In the genomic region with DNA sequence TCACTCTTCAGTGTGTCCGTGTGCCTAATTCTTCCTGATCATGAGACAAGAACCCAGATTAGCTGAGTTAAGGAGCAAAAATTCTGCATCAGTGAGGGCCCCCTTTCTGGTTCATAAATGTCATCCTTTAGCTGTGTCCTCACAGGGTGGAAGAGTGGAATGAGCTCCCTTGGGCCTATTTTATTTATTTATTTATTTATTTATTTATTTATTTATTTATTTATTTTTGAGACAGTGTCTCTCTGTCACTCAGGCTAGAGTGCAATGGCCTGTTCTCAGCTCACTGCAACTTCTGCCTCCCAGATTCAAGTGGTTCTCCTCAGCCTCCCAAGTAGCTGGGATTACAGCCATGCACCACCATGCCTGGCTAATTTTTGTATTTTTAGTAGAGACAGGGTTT, we compare ENCODE assay signal across 28 cellular contexts.
"Had no signal": no experiment of that assay in that cellular context is flagged by ENCODE, and none has a peak within 500 bp of the region (broad histone marks: within the 10 kb centered on the region; RNA-seq: fewer than 3 reads in every experiment).

No MANE protein-coding gene starts in this region.

- DNase-seq: activated CD4-positive, alpha-beta memory T cell treated with anti-CD3 and anti-CD28 coated beads, Interleukin-2, amount 10 ng/mL, durations not matched to agents 7 days and 5 days; activated CD4-positive, alpha-beta T cell treated with anti-CD3 and anti-CD28 coated beads for 36 hours; activated CD4-positive, alpha-beta T cell treated with anti-CD3 and anti-CD28 coated beads, Interleukin-2, amount 10 ng/mL, durations not matched to agents 24 days and 14 days; activated CD4-positive, CD25-positive, alpha-beta regulatory T cell; activated CD4-positive, CD25-positive, alpha-beta regulatory T cell treated with anti-CD3 and anti-CD28 coated beads, Interleukin-2, amount 50 U/mL, for 72 hours; activated CD8-positive, alpha-beta memory T cell treated with anti-CD3 and anti-CD28 coated beads, Interleukin-2, amount 50 U/mL, for 48 hours; activated gamma-delta T cell; activated naive CD4-positive, alpha-beta T cell; activated naive CD4-positive, alpha-beta T cell treated with anti-CD3 and anti-CD28 coated beads, Interleukin-2, amount 10 ng/mL, durations not matched to agents 7 days and 5 days; activated naive CD8-positive, alpha-beta T cell treated with anti-CD3 and anti-CD28 coated beads, Interleukin-2, amount 10 ng/mL, durations not matched to agents 7 days and 5 days; activated T-cell treated with anti-CD3 and anti-CD28 coated beads for 4 hours; activated T-cell treated with anti-CD3 and anti-CD28 coated beads, Interleukin-2, amount 50 U/mL, for 24 hours; activated T-cell treated with anti-CD3 and anti-CD28 coated beads, Interleukin-2, amount 50 U/mL, for 72 hours; brain microvascular endothelial cell; caudate nucleus; cortex of kidney; dermis blood vessel endothelial cell; effector CD4-positive, alpha-beta T cell; effector memory CD8-positive, alpha-beta T cell; foreskin fibroblast; gastrocnemius medialis; glutamatergic neuron; heart right ventricle; T-helper 1 cell; T-helper 17 cell had no signal

- H3K27ac Mint-ChIP-seq: activated CD4-positive, alpha-beta memory T cell treated with anti-CD3 and anti-CD28 coated beads, Interleukin-2, amount 10 ng/mL, durations not matched to agents 7 days and 5 days; activated CD4-positive, alpha-beta T cell treated with anti-CD3 and anti-CD28 coated beads for 36 hours; activated CD4-positive, alpha-beta T cell treated with anti-CD3 and anti-CD28 coated beads, Interleukin-2, amount 10 ng/mL, durations not matched to agents 24 days and 14 days; activated naive CD4-positive, alpha-beta T cell treated with anti-CD3 and anti-CD28 coated beads, Interleukin-2, amount 10 ng/mL, durations not matched to agents 7 days and 5 days; activated naive CD4-positive, alpha-beta T cell treated with anti-CD3 and anti-CD28 coated beads, Interleukin-2, amount 50 U/mL, for 72 hours; activated naive CD8-positive, alpha-beta T cell treated with anti-CD3 and anti-CD28 coated beads, Interleukin-2, amount 10 ng/mL, durations not matched to agents 7 days and 5 days; activated T-cell treated with anti-CD3 and anti-CD28 coated beads, Interleukin-2, amount 50 U/mL, for 24 hours; activated T-cell treated with anti-CD3 and anti-CD28 coated beads, Interleukin-2, amount 50 U/mL, for 72 hours; effector memory CD8-positive, alpha-beta T cell; T-helper 17 cell; T-helper 2 cell treated with Interferon-gamma antibody and Interleukin-4, amounts not matched to agents 5 μg/mL and 100 μg/mL, for 36 hours had no signal

- H3K27me3 ChIP-seq: brain microvascular endothelial cell, gastrocnemius medialis, heart right ventricle, hepatocyte had no signal

- H3K4me3 Mint-ChIP-seq: activated CD4-positive, alpha-beta memory T cell treated with anti-CD3 and anti-CD28 coated beads, Interleukin-2, amount 10 ng/mL, durations not matched to agents 7 days and 5 days; activated CD4-positive, alpha-beta T cell treated with anti-CD3 and anti-CD28 coated beads for 36 hours; activated CD4-positive, alpha-beta T cell treated with anti-CD3 and anti-CD28 coated beads, Interleukin-2, amount 10 ng/mL, durations not matched to agents 24 days and 14 days; activated naive CD4-positive, alpha-beta T cell treated with anti-CD3 and anti-CD28 coated beads, Interleukin-2, amount 10 ng/mL, durations not matched to agents 7 days and 5 days; activated naive CD8-positive, alpha-beta T cell treated with anti-CD3 and anti-CD28 coated beads, Interleukin-2, amount 10 ng/mL, durations not matched to agents 7 days and 5 days; activated T-cell treated with anti-CD3 and anti-CD28 coated beads, Interleukin-2, amount 50 U/mL, for 24 hours; activated T-cell treated with anti-CD3 and anti-CD28 coated beads, Interleukin-2, amount 50 U/mL, for 72 hours; effector memory CD8-positive, alpha-beta T cell; T-helper 17 cell; T-helper 2 cell treated with Interferon-gamma antibody and Interleukin-4, amounts not matched to agents 5 μg/mL and 100 μg/mL, for 36 hours had no signal

- H3K4me3 ChIP-seq: gastrocnemius medialis, heart right ventricle, hepatocyte had no signal

- H3K79me2 ChIP-seq: hepatocyte had no signal

- H3K9me3 Mint-ChIP-seq: activated naive CD4-positive, alpha-beta T cell treated with anti-CD3 and anti-CD28 coated beads, Interleukin-2, amount 50 U/mL, for 72 hours; activated T-cell treated with anti-CD3 and anti-CD28 coated beads, Interleukin-2, amount 50 U/mL, for 24 hours; effector memory CD8-positive, alpha-beta T cell had no signal

- H3K9me3 ChIP-seq: gastrocnemius medialis had no signal

- H3K4me1 Mint-ChIP-seq: activated CD4-positive, alpha-beta memory T cell treated with anti-CD3 and anti-CD28 coated beads, Interleukin-2, amount 10 ng/mL, durations not matched to agents 7 days and 5 days; activated CD4-positive, alpha-beta T cell treated with anti-CD3 and anti-CD28 coated beads for 36 hours; activated CD4-positive, alpha-beta T cell treated with anti-CD3 and anti-CD28 coated beads, Interleukin-2, amount 10 ng/mL, durations not matched to agents 24 days and 14 days; activated naive CD4-positive, alpha-beta T cell treated with anti-CD3 and anti-CD28 coated beads, Interleukin-2, amount 10 ng/mL, durations not matched to agents 7 days and 5 days; activated naive CD8-positive, alpha-beta T cell treated with anti-CD3 and anti-CD28 coated beads, Interleukin-2, amount 10 ng/mL, durations not matched to agents 7 days and 5 days had no signal

- H3K27me3 Mint-ChIP-seq: activated CD4-positive, alpha-beta memory T cell treated with anti-CD3 and anti-CD28 coated beads, Interleukin-2, amount 10 ng/mL, durations not matched to agents 7 days and 5 days; activated CD4-positive, alpha-beta T cell treated with anti-CD3 and anti-CD28 coated beads for 36 hours; activated CD4-positive, alpha-beta T cell treated with anti-CD3 and anti-CD28 coated beads, Interleukin-2, amount 10 ng/mL, durations not matched to agents 24 days and 14 days; activated naive CD4-positive, alpha-beta T cell treated with anti-CD3 and anti-CD28 coated beads, Interleukin-2, amount 10 ng/mL, durations not matched to agents 7 days and 5 days; activated naive CD8-positive, alpha-beta T cell treated with anti-CD3 and anti-CD28 coated beads, Interleukin-2, amount 10 ng/mL, durations not matched to agents 7 days and 5 days; activated T-cell treated with anti-CD3 and anti-CD28 coated beads, Interleukin-2, amount 50 U/mL, for 24 hours; effector memory CD8-positive, alpha-beta T cell; T-helper 17 cell had no signal

- H3K27ac ChIP-seq: brain microvascular endothelial cell, gastrocnemius medialis, heart right ventricle, hepatocyte had no signal

- H3K36me3 ChIP-seq: brain microvascular endothelial cell had no signal

- H3K4me2 ChIP-seq: hepatocyte had no signal
